Comparison of ENCODE assay signal across 11 cellular contexts in genomic region chr9:128575469-128575868, GRCh38. TPM values are rescaled to one million over a fixed set of nuclear protein-coding genes. Genes with fewer than 3 reads are reported as not detected.
DNase-seq lines count a peak whose midpoint lies in the region; ATAC-seq and TF ChIP-seq lines count a peak whose summit lies in the region.
"Had no signal": no experiment of that assay in that cellular context is flagged by ENCODE, and none has a peak within 500 bp of the region (broad histone marks: within the 10 kb centered on the region; RNA-seq: fewer than 3 reads in every experiment).

No MANE protein-coding gene starts in this region.

- H3K27me3 ChIP-seq in colonic mucosa = no peaks in the 10 kb centered on the region
- no peaks in the 10 kb centered on the region for H3K27me3 ChIP-seq in left lung
- no peaks in the 10 kb centered on the region for H3K27me3 ChIP-seq in breast epithelium
- H3K27me3 ChIP-seq: gastrocnemius medialis had no signal

- H3K9me3 ChIP-seq in colonic mucosa = no peaks in the 10 kb centered on the region
- no peaks in the 10 kb centered on the region for H3K9me3 ChIP-seq in left lung
- H3K9me3 ChIP-seq in breast epithelium = no peaks in the 10 kb centered on the region
- H3K9me3 ChIP-seq: gastrocnemius medialis had no signal

- H3K4me1 ChIP-seq in colonic mucosa = peaks cover 6% of the 10 kb centered on the region
- peaks cover 4 to 9% of the 10 kb centered on the region in 2 donors for H3K4me1 ChIP-seq in left lung
- H3K4me1 ChIP-seq in breast epithelium = no peaks in the 10 kb centered on the region
- H3K4me1 ChIP-seq: gastrocnemius medialis had no signal

- H3K4me3 ChIP-seq in colonic mucosa (no peak overlapping the region), left lung (no peak overlapping the region), breast epithelium (no peak overlapping the region)
- H3K4me3 ChIP-seq: gastrocnemius medialis had no signal

- peaks cover 38% of the 10 kb centered on the region for H3K36me3 ChIP-seq in colonic mucosa
- H3K36me3 ChIP-seq in left lung = peaks cover 7 to 96% of the 10 kb centered on the region in 2 donors
- H3K36me3 ChIP-seq in breast epithelium = peaks cover 26% of the 10 kb centered on the region

- peak overlapping the region; percentile 71 for H3K27ac ChIP-seq in colonic mucosa
- no peak overlapping the region for H3K27ac ChIP-seq in left lung
- peak overlapping the region in 1 of 2 donors; percentile 4 for H3K27ac ChIP-seq in breast epithelium
- H3K27ac ChIP-seq: C4-2B, gastrocnemius medialis had no signal

- no peak for TF ChIP-seq POLR2A in breast epithelium (IDR thresholded peaks at IDR 0.05)

- TF ChIP-seq CTCF in colonic mucosa (IDR thresholded peaks at IDR 0.05) (no peak), left lung (IDR thresholded peaks at IDR 0.05) (no peak), GM13976 (IDR thresholded peaks at IDR 0.05; ENCODE audit: borderline replicate concordance, control extremely low read depth, extremely low read depth, insufficient read depth, missing control alignments) (no peak), breast epithelium (IDR thresholded peaks at IDR 0.05) (no peak)

- H3K9ac ChIP-seq in colonic mucosa (ENCODE audit: low read depth in 2 of 2, low read length in 2 of 2) = no peak overlapping the region

- no peak for DNase-seq in Right ventricle myocardium superior
- no peak for DNase-seq in cardiac septum (ENCODE audit: low spot score)
- peak; percentile 81 for DNase-seq in colonic mucosa
- no peak for DNase-seq in left lung
- no peak for DNase-seq in cerebellum (ENCODE audit: low spot score)
- no peak for DNase-seq in GM13976 (ENCODE audit: low spot score)
- DNase-seq in breast epithelium (ENCODE audit: low spot score in 2 of 2) = no peak
- DNase-seq in left lobe of liver (ENCODE audit: low spot score) = no peak
- DNase-seq: gastrocnemius medialis, NCI-H1048 had no signal

- intact Hi-C loops in Right ventricle myocardium superior (cut with DNase I) (no loop called here), cardiac septum (cut with DNase I) (no loop called here), colonic mucosa (cut with DNase I) (no loop called here), left lung (cut with DNase I) (no loop called here), breast epithelium (cut with DNase I; ENCODE audit: low total_unique reads) (no loop called here)

- ATAC-seq in Right ventricle myocardium superior (ENCODE audit: poor library complexity) (peak; percentile 36), left lung (peak; percentile 87), left lobe of liver (no peak)

- in situ Hi-C loops in GM13976 (cut with MboI; ENCODE audit: low sequenced_read_pairs, unreplicated experiment) = no loop called here

RNA-seq across cellular contexts. Expression of gene SPTAN1, which starts 23.1 kb away (rescaled TPM):
- total RNA-seq in Right ventricle myocardium superior (203 TPM), cardiac septum (380 TPM), colonic mucosa (100 to 1,000 TPM; 263 to 282 TPM), left lung (100 to 1,000 TPM; 329 to 404 TPM), cerebellum (758 TPM), breast epithelium (100 to 1,000 TPM; 217 to 264 (median 254) TPM), left lobe of liver (75.7 TPM)
